Comparison of ENCODE assay signal across 17 cellular contexts in the genomic region with DNA sequence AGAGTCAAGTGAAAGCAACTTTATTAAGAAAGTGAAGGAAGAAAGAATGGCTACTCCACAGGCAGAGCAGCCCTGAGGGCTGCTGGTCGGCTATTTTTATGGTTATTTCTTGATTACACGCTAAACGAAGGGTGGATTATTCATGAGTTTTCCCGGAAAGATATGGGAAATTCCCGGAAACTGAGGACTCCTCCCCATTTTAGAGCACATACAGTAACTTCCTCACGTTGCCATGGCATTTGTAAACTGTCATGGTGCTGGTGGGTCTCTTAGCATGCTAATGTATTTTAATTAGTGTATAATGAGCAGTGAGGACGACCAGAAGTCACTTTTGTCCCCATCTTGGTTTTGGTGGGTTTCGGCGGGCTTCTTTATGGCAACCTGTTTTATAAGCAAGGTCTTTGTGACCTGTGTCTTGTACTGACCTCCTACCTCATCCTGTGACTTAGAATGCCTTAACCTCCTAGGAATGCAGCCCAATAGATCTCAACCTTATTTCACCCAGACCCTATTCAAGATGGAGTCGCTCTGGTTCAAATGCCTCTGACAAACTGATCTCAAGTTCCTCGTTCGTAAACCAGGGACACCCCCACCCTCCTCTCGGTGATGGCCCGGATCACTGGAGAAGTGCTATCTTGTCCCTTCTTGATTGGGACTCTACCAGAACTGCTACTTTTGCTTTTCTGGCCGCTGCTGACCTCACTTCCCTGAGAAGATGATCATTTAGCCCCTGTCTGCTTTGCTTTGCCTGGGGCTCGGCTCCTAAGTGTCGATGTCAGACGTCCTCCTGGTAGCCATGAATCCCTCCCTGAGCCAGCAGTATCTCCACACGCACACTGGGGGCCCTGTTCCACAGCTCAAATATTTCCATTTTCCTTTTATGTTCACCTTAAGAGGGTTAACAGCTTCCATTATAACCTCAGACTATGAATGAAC. TPM values are rescaled to one million over a fixed set of nuclear protein-coding genes. Genes with fewer than 3 reads are reported as not detected.
DNase-seq lines count a peak whose midpoint lies in the region; ATAC-seq and TF ChIP-seq lines count a peak whose summit lies in the region.
"Had no signal": no experiment of that assay in that cellular context is flagged by ENCODE, and none has a peak within 500 bp of the region (broad histone marks: within the 10 kb centered on the region; RNA-seq: fewer than 3 reads in every experiment).

No MANE protein-coding gene starts in this region.

- CTCF ChIA-PET in CD8-positive, alpha-beta memory T cell (lab: Charles Lee) = interaction anchor here (1.0 kb wide), 1 partner anchor 9 kb away, joined by 4 read pairs; no protein-coding TSS in a partner anchor

- POLR2A ChIA-PET in CD8-positive, alpha-beta memory T cell (lab: Charles Lee) = no interaction called here

- peaks cover 0 to 39% (median 5%) of the 10 kb centered on the region in 3 donors for H3K36me3 Mint-ChIP-seq in CD8-positive, alpha-beta memory T cell
- H3K36me3 Mint-ChIP-seq in dendritic cell treated with granulocyte-macrophage colony-stimulating factor and Interleukin-4, amounts not matched to agents 40 ng/mL and 50 ng/mL, for 4 days (ENCODE audit: low read depth) = peaks cover 28% of the 10 kb centered on the region
- peaks cover 54% of the 10 kb centered on the region for H3K36me3 Mint-ChIP-seq in nephron progenitor cell (ENCODE audit: low read depth)

- no peak for ATAC-seq in HG02981 (IDR thresholded peaks at IDR 0.05; ENCODE audit: unreplicated experiment)

- H3K9me3 Mint-ChIP-seq in CD8-positive, alpha-beta memory T cell = no peaks in the 10 kb centered on the region
- H3K9me3 Mint-ChIP-seq in dendritic cell treated with granulocyte-macrophage colony-stimulating factor and Interleukin-4, amounts not matched to agents 40 ng/mL and 50 ng/mL, for 4 days = no peaks in the 10 kb centered on the region
- peaks cover 3% of the 10 kb centered on the region for H3K9me3 Mint-ChIP-seq in nephron progenitor cell
- H3K9me3 Mint-ChIP-seq: IgD-negative memory B cell had no signal

- H3K4me1 Mint-ChIP-seq in CD8-positive, alpha-beta memory T cell = peaks cover 11 to 33% (median 17%) of the 10 kb centered on the region in 3 donors
- peaks cover 10% of the 10 kb centered on the region for H3K4me1 Mint-ChIP-seq in dendritic cell treated with granulocyte-macrophage colony-stimulating factor and Interleukin-4, amounts not matched to agents 40 ng/mL and 50 ng/mL, for 4 days (ENCODE audit: low read depth)
- H3K4me1 Mint-ChIP-seq in nephron progenitor cell = peaks cover 10% of the 10 kb centered on the region

- no peak overlapping the region for H3K27ac ChIP-seq in CD8-positive, alpha-beta memory T cell (ENCODE audit: low read depth, low read length)
- H3K27ac ChIP-seq in SK-N-MC = peak overlapping the region; percentile 54
- H3K27ac ChIP-seq: BLaER1, HL-60, SJSA1 had no signal

- H3K27ac Mint-ChIP-seq in CD8-positive, alpha-beta memory T cell = peak overlapping the region in 5 of 8 donors; percentile 2 to 51 (median 23)
- H3K27ac Mint-ChIP-seq in dendritic cell treated with granulocyte-macrophage colony-stimulating factor and Interleukin-4, amounts not matched to agents 40 ng/mL and 50 ng/mL, for 4 days = peak overlapping the region; percentile 1
- H3K27ac Mint-ChIP-seq in nephron progenitor cell = peak overlapping the region; percentile 86

- H3K4me3 ChIP-seq in CD8-positive, alpha-beta memory T cell (ENCODE audit: low read length) = no peak overlapping the region
- peak overlapping the region; percentile 35; the same call in 1 of the 2 replicates for H3K4me3 ChIP-seq in SK-N-MC
- H3K4me3 ChIP-seq: BLaER1, HAP-1, SJSA1 had no signal

- no peak for TF ChIP-seq CTCF in nephron progenitor cell (IDR thresholded peaks at IDR 0.05)

- H3K36me3 ChIP-seq in CD8-positive, alpha-beta memory T cell (ENCODE audit: insufficient read depth, low read length) = peaks cover 12% of the 10 kb centered on the region
- H3K36me3 ChIP-seq in SK-N-MC (ENCODE audit: insufficient read depth, low read length) = peaks cover 6% of the 10 kb centered on the region; the same call in 1 of the 2 replicates

- no peak overlapping the region for H3K9ac ChIP-seq in SK-N-MC (ENCODE audit: insufficient read length)
- H3K9ac ChIP-seq: BLaER1 had no signal

- DNase-seq in CD8-positive, alpha-beta memory T cell = no peak
- DNase-seq in SK-N-MC (ENCODE audit: low read depth, low spot score) = peak; percentile 75
- DNase-seq in nephron progenitor cell = no peak
- no peak for DNase-seq in SIG-M5 treated with dmso at 0.1 percent for 504 hours (lab: John Stamatoyannopoulos, UW; ENCODE audit: unreplicated experiment)
- DNase-seq in H4 (ENCODE audit: low spot score) = no peak
- DNase-seq in NCI-H2196 treated with DMSO at 0.1 percent for 48 hours (lab: John Stamatoyannopoulos, UW; ENCODE audit: unreplicated experiment) = no peak
- DNase-seq: NCI-H187 treated with DMSO at 0.1 percent for 48 hours; NCI-H446 treated with DMSO at 0.1 percent for 48 hours; NK-92 treated with Interleukin-12 subunit alpha and Interleukin-12 subunit beta, amount 100 ng/mL, for 24 hours; RPMI8226 had no signal

- intact Hi-C loops in dendritic cell treated with granulocyte-macrophage colony-stimulating factor and Interleukin-4, amounts not matched to agents 40 ng/mL and 50 ng/mL, for 4 days (cut with micrococcal nuclease) = no loop called here

- H3K27me3 Mint-ChIP-seq in CD8-positive, alpha-beta memory T cell = no peaks in the 10 kb centered on the region
- no peaks in the 10 kb centered on the region for H3K27me3 Mint-ChIP-seq in dendritic cell treated with granulocyte-macrophage colony-stimulating factor and Interleukin-4, amounts not matched to agents 40 ng/mL and 50 ng/mL, for 4 days
- H3K27me3 Mint-ChIP-seq in nephron progenitor cell (ENCODE audit: low read depth, poor library complexity) = no peaks in the 10 kb centered on the region
- H3K27me3 Mint-ChIP-seq: IgD-negative memory B cell had no signal

- H3K9me3 ChIP-seq in CD8-positive, alpha-beta memory T cell (ENCODE audit: low read length) = no peaks in the 10 kb centered on the region
- no peaks in the 10 kb centered on the region for H3K9me3 ChIP-seq in SK-N-MC (ENCODE audit: low read depth, low read length)
- H3K9me3 ChIP-seq: BLaER1, HAP-1, SJSA1 had no signal

- no peak overlapping the region for H3K4me3 Mint-ChIP-seq in CD8-positive, alpha-beta memory T cell
- no peak overlapping the region for H3K4me3 Mint-ChIP-seq in dendritic cell treated with granulocyte-macrophage colony-stimulating factor and Interleukin-4, amounts not matched to agents 40 ng/mL and 50 ng/mL, for 4 days
- no peak overlapping the region for H3K4me3 Mint-ChIP-seq in nephron progenitor cell
- H3K4me3 Mint-ChIP-seq: IgD-negative memory B cell had no signal

- no peaks in the 10 kb centered on the region for H3K27me3 ChIP-seq in CD8-positive, alpha-beta memory T cell (ENCODE audit: insufficient read depth, low read length, poor library complexity, severe bottlenecking)
- H3K27me3 ChIP-seq: BLaER1, SJSA1 had no signal

- no peaks in the 10 kb centered on the region for H3K4me1 ChIP-seq in CD8-positive, alpha-beta memory T cell (ENCODE audit: insufficient read depth, low read length)
- H3K4me1 ChIP-seq: BLaER1, SJSA1 had no signal

RNA-seq across cellular contexts. Expression of a gene that starts 48.8 kb away (rescaled TPM):
- total RNA-seq in CD8-positive, alpha-beta memory T cell = 10 to 100 TPM; 38.4 to 40.8 TPM
- polyA plus RNA-seq in CD8-positive, alpha-beta memory T cell = 48.2 TPM
- total RNA-seq in H4 (2014; rRNA removed; shearing (Covaris generic)) = 31.0 and 35.3 TPM in 2 replicates

Comparison
In these comparisons a context has a peak if more than half of its experiments do, and no peak if none do; other contexts are left out.
1. H3K27ac Mint-ChIP-seq: peak in every context shown above with its lines; median percentile 86 in nephron progenitor cell; 23 in CD8-positive, alpha-beta memory T cell; 1 in dendritic cell treated with granulocyte-macrophage colony-stimulating factor and Interleukin-4, amounts not matched to agents 40 ng/mL and 50 ng/mL, for 4 days.